In genomic region chr14:70641548-70642312, GRCh38 we compare ENCODE assay signal across 8 cellular contexts. TPM values are rescaled to one million over a fixed set of nuclear protein-coding genes. Genes with fewer than 3 reads are reported as not detected.
DNase-seq lines count a peak whose midpoint lies in the region; ATAC-seq and TF ChIP-seq lines count a peak whose summit lies in the region.

Gene TTC9 (plus strand): TSS chr14:70641916. CDS start chr14:70642130, 214 bp downstream.

- no peak for TF ChIP-seq EP300 in transverse colon (IDR thresholded peaks at IDR 0.05; ENCODE audit: low read depth)

- peaks cover 75% of the 10 kb centered on the region for H3K79me2 ChIP-seq in GM23338 (replicated peaks; ENCODE audit: insufficient read depth)

- H3K4me3 ChIP-seq in GM23338 (peak within 1 kb of the TSS; percentile 93), dorsolateral prefrontal cortex (peak within 1 kb of the TSS; percentile 50 to 81 (median 69)), mesenchymal stem cell (ENCODE audit: insufficient read depth in 1 of 2, low read depth in 1 of 2, low read length in 2 of 2) (peak within 1 kb of the TSS; percentile 68 to 73), transverse colon (peak within 1 kb of the TSS; percentile 53 to 66 (median 60))

- H3K4me1 Mint-ChIP-seq in CD4-positive, alpha-beta T cell (ENCODE audit: low read depth), result peaks cover 60% of the 10 kb centered on the region
- H3K4me1 Mint-ChIP-seq in GM23338, result peaks cover 48% of the 10 kb centered on the region

- no peak within 1 kb of the TSS for H2AK5ac ChIP-seq in mesenchymal stem cell (ENCODE audit: low read length, severe bottlenecking)

- no peaks in the 10 kb centered on the region for H3K27me3 ChIP-seq in CD4-positive, alpha-beta T cell (ENCODE audit: control insufficient read depth, insufficient read depth, low read length)
- H3K27me3 ChIP-seq in GM23338 (ENCODE audit: insufficient read depth), result no peaks in the 10 kb centered on the region
- peaks cover 0 to 50% (median 3%) of the 10 kb centered on the region in 45 donors for H3K27me3 ChIP-seq in dorsolateral prefrontal cortex
- peaks cover 24 to 74% of the 10 kb centered on the region in 2 experiments for H3K27me3 ChIP-seq in mesenchymal stem cell (ENCODE audit: control insufficient read depth in 1 of 2, insufficient read depth in 1 of 2, low read length in 2 of 2)
- peaks cover 49% of the 10 kb centered on the region for H3K27me3 ChIP-seq in transverse colon

- no peaks in the 10 kb centered on the region for H3K36me3 ChIP-seq in GM23338 (ENCODE audit: insufficient read depth)
- no peaks in the 10 kb centered on the region for H3K36me3 ChIP-seq in mesenchymal stem cell (ENCODE audit: control insufficient read depth in 1 of 2, insufficient read depth in 2 of 2, low read depth in 1 of 2, low read length in 2 of 2)
- no peaks in the 10 kb centered on the region for H3K36me3 ChIP-seq in transverse colon

- H3K4me2 ChIP-seq in GM23338 (peak within 1 kb of the TSS; percentile 90), mesenchymal stem cell (ENCODE audit: low read length, poor library complexity, severe bottlenecking) (peak within 1 kb of the TSS; percentile 95)

- peak within 1 kb of the TSS in 1 of 2 experiments; percentile 63 for H3K23ac ChIP-seq in mesenchymal stem cell (ENCODE audit: low read length in 2 of 2)

- H3K27ac Mint-ChIP-seq in CD4-positive, alpha-beta T cell, result peak within 1 kb of the TSS; percentile 98
- H3K27ac Mint-ChIP-seq in GM23338, result peak within 1 kb of the TSS; percentile 79

- peak within 1 kb of the TSS; percentile 80 for H3K27ac ChIP-seq in CD4-positive, alpha-beta T cell (ENCODE audit: low read depth, low read length)
- H3K27ac ChIP-seq in GM23338 (ENCODE audit: low read depth) (0 out of 2 replicates have a peak within 1 kb of the TSS, but pooled peaks have one; percentile 29), dorsolateral prefrontal cortex (peak within 1 kb of the TSS in 18 of 59 donors; percentile 0 to 77 (median 32)), mesenchymal stem cell (ENCODE audit: low read length, poor library complexity, severe bottlenecking) (no peak within 1 kb of the TSS), transverse colon (peak within 1 kb of the TSS; percentile 13 to 52 (median 31))

- H3K9me3 Mint-ChIP-seq in CD4-positive, alpha-beta T cell, result no peaks in the 10 kb centered on the region
- H3K9me3 Mint-ChIP-seq in GM23338, result peaks cover 3% of the 10 kb centered on the region; the same call in 2 of the 3 replicates

- H4K91ac ChIP-seq in mesenchymal stem cell (ENCODE audit: low read length), result no peak within 1 kb of the TSS

- ATAC-seq in CD4-positive, alpha-beta T cell (ENCODE audit: poor library complexity), result peak; percentile 10
- ATAC-seq in GM23338, result peak; percentile 42

- no peak within 1 kb of the TSS for H3K4ac ChIP-seq in mesenchymal stem cell (ENCODE audit: low read depth in 1 of 2, low read length in 2 of 2)

- no peak for TF ChIP-seq POLR2A in transverse colon (IDR thresholded peaks at IDR 0.05)

- H3K27me3 Mint-ChIP-seq in CD4-positive, alpha-beta T cell, result no peaks in the 10 kb centered on the region
- H3K27me3 Mint-ChIP-seq in GM23338 (ENCODE audit: insufficient read depth, low read depth, poor library complexity), result peaks cover 15% of the 10 kb centered on the region

- H3K79me1 ChIP-seq in mesenchymal stem cell (replicated peaks; ENCODE audit: low read length, poor library complexity, severe bottlenecking), result peaks cover 11% of the 10 kb centered on the region

- H3K4me3 Mint-ChIP-seq in CD4-positive, alpha-beta T cell, result peak within 1 kb of the TSS; percentile 98
- peak within 1 kb of the TSS; percentile 91 for H3K4me3 Mint-ChIP-seq in GM23338

- no peak for TF ChIP-seq CTCF in CD4-positive, alpha-beta T cell (IDR thresholded peaks at IDR 0.05)
- TF ChIP-seq CTCF in GM23338 (conservative IDR thresholded peaks at IDR 0.05; ENCODE audit: low read depth in 2 of 2) (no peak), dorsolateral prefrontal cortex (IDR thresholded peaks at IDR 0.05 in 54 of 56, conservative IDR thresholded peaks at IDR 0.05 in 2 of 56; ENCODE audit: low read depth in 1 of 56, partially characterized antibody in 56 of 56) (no peak), transverse colon (IDR thresholded peaks at IDR 0.05) (no peak)

- in situ Hi-C loops in transverse colon (cut with MboI; ENCODE audit: low pct_ligation_motif_present in 1 of 4, low pct_unique_long_range_greater_than_20kb in 1 of 4, low sequenced_read_pairs in 3 of 4), result no loop called here

- H3K4me1 ChIP-seq in GM23338 (ENCODE audit: insufficient read depth) (peaks cover 53% of the 10 kb centered on the region), mesenchymal stem cell (ENCODE audit: control insufficient read depth, insufficient read depth, low read depth, low read length) (peaks cover 13% of the 10 kb centered on the region), transverse colon (peaks cover 0 to 15% (median 13%) of the 10 kb centered on the region in 4 donors)

- POLR2A ChIA-PET in CD4-positive, alpha-beta T cell (lab: Charles Lee), result interaction anchor here (0.6 to 7.1 kb wide), 11 partner anchors 10 to 357 kb away, joined by 3 to 182 read pairs (median 4); partner anchors contain the start of genes MAP3K9, MED6 and PCNX1

- peak within 1 kb of the TSS; percentile 77 for H2BK15ac ChIP-seq in mesenchymal stem cell (ENCODE audit: low read depth, poor library complexity, severe bottlenecking)

- H2BK5ac ChIP-seq in mesenchymal stem cell (ENCODE audit: low read depth, low read length, poor library complexity, severe bottlenecking), result no peak within 1 kb of the TSS

- H2BK12ac ChIP-seq in mesenchymal stem cell (ENCODE audit: low read length in 2 of 2), result no peak within 1 kb of the TSS

- peaks cover 35% of the 10 kb centered on the region for H3K36me3 Mint-ChIP-seq in CD4-positive, alpha-beta T cell (ENCODE audit: low read depth)
- peaks cover 25% of the 10 kb centered on the region for H3K36me3 Mint-ChIP-seq in GM23338 (ENCODE audit: low read depth)

- 0 out of 2 replicates have a peak, but pooled peaks cover 7% of the 10 kb centered on the region for H4K20me1 ChIP-seq in GM23338 (replicated peaks; ENCODE audit: insufficient read depth)

- peaks cover 16% of the 10 kb centered on the region for H3F3A ChIP-seq in GM23338 (replicated peaks; ENCODE audit: low read depth)

- no peak within 1 kb of the TSS for H3K18ac ChIP-seq in mesenchymal stem cell (ENCODE audit: low read depth in 1 of 2, low read length in 2 of 2)

- H3K9me2 ChIP-seq in GM23338 (ENCODE audit: insufficient read depth), result no peaks in the 10 kb centered on the region; the same call in 1 of the 2 replicates

- H3K9me3 ChIP-seq in CD4-positive, alpha-beta T cell (ENCODE audit: control insufficient read depth, low read length), result no peaks in the 10 kb centered on the region
- no peaks in the 10 kb centered on the region for H3K9me3 ChIP-seq in mesenchymal stem cell (ENCODE audit: control insufficient read depth, low read length)
- H3K9me3 ChIP-seq in transverse colon, result no peaks in the 10 kb centered on the region

- under 1% methylated on average over 85 of the region's 106 CpGs for WGBS in mesenchymal stem cell
- 0% methylated on average over 3 to 29 of the region's 106 CpGs for WGBS in transverse colon (ENCODE audit: low coverage in 1 of 2), 2 donors

- peak in 2 of 10 experiments; percentile 36 to 50 for DNase-seq in CD4-positive, alpha-beta T cell
- DNase-seq in GM23338 (ENCODE audit: low spot score) (peak; percentile 75), T-helper 1 cell (peak in 4 of 5 donors; percentile 18 to 52 (median 26)), dorsolateral prefrontal cortex (peak in 4 of 10 donors; percentile 15 to 52 (median 45)), mesenchymal stem cell (no peak), transverse colon (peak; percentile 22), mucosa of gallbladder (ENCODE audit: low spot score) (no peak), islet precursor cell (no peak)

- H2BK120ac ChIP-seq in mesenchymal stem cell (ENCODE audit: low read depth, low read length), result no peak within 1 kb of the TSS

- no peak within 1 kb of the TSS for H3K9ac ChIP-seq in mesenchymal stem cell (ENCODE audit: low read length)

- H2AFZ ChIP-seq in GM23338 (no peak within 1 kb of the TSS), mesenchymal stem cell (ENCODE audit: low read depth, low read length) (peak within 1 kb of the TSS; percentile 85)

- intact Hi-C loops in CD4-positive, alpha-beta T cell (cut with DNase I, micrococcal nuclease), result loop anchor here (1.0 to 10.0 kb wide), 9 partner anchors 14 to 1027 kb away; partner anchors contain the start of genes MED6 (in 2 of the 2), MAP3K9 (in 1 of the 2), PCNX1 (in 1 of the 2) and SUSD6 (in 1 of the 2)
- intact Hi-C loops in dorsolateral prefrontal cortex (cut with DNase I), result no loop called here
- intact Hi-C loops in transverse colon (cut with DNase I; ENCODE audit: low total_unique reads), result no loop called here

- no peak within 1 kb of the TSS for H3K14ac ChIP-seq in mesenchymal stem cell (ENCODE audit: low read length in 2 of 2)

- no peak within 1 kb of the TSS for H4K8ac ChIP-seq in mesenchymal stem cell (ENCODE audit: low read length)

- CTCF ChIA-PET in CD4-positive, alpha-beta T cell (lab: Charles Lee), result interaction anchor here (0.8 to 2.6 kb wide), 4 partner anchors 20 to 266 kb away, joined by 3 to 18 read pairs (median 3); partner anchors contain the start of gene PCNX1

TF ChIP-seq in GM23338, 12 proteins besides CTCF, POLR2A, EP300 and RAD21 (continues in another document):
- TF ChIP-seq STAT1 (IDR thresholded peaks at IDR 0.05; ENCODE audit: unreplicated experiment) (no peak), EZH2phosphoT487 (IDR thresholded peaks at IDR 0.05; ENCODE audit: unreplicated experiment) (no peak), CREB1 (CRISPR knock-in tag; IDR thresholded peaks at IDR 0.05; ENCODE audit: low read depth) (no peak), EZH2 (IDR thresholded peaks at IDR 0.05; ENCODE audit: low read depth, unreplicated experiment) (no peak)

RNA-seq across cellular contexts. Expression of gene TTC9, which starts in this region (rescaled TPM):
- 1 to 10 TPM; 6.8 to 7.0 TPM for total RNA-seq in CD4-positive, alpha-beta T cell
- total RNA-seq in GM23338 (2014; rRNA removed; shearing (Covaris generic)), result 29.2 and 34.2 TPM in 2 replicates
- polyA plus RNA-seq in GM23338 (2016; fragmentation: Nextera tagmentation; extraction: Ambion mirVana), result 9.9 and 10.3 TPM in 2 replicates
- 10 to 100 TPM in 115 of 120 experiments, 1 to 10 TPM in 5; 5.1 to 27.8 (median 17.5) TPM for total RNA-seq in dorsolateral prefrontal cortex
- 3.2 TPM for polyA plus RNA-seq in mesenchymal stem cell (2013, experiment 1 of 2)
- polyA plus RNA-seq in mesenchymal stem cell (2013, experiment 2 of 2), result 3.4 TPM
- 1 to 10 TPM in 1 of 4 donors, under 1 TPM in 1, not detected in 2; 0.41 to 1.3 TPM for total RNA-seq in transverse colon
- 8.1 TPM for total RNA-seq in mucosa of gallbladder

Comparison
In these comparisons a context has a peak if more than half of its experiments do, and no peak if none do; other contexts are left out.
1. DNase-seq: peak in GM23338 (single experiment), T-helper 1 cell (4 of 5) and transverse colon (single experiment); none in mesenchymal stem cell (single experiment), mucosa of gallbladder (single experiment) and islet precursor cell (single experiment).
2. intact Hi-C loops: an anchor here in CD4-positive, alpha-beta T cell (1.0 to 10.0 kb wide); none called in dorsolateral prefrontal cortex and transverse colon.
3. Peak in every context shown above with its lines, with median percentiles within 50 percentile points of each other: H3K4me3 ChIP-seq.